13 cellular contexts compared by ENCODE assay signal in genomic region chr1:158101944-158102343, GRCh38.
A peak's percentile ranks its signal among the peaks of the same experiment; 100 is the strongest.
DNase-seq lines count a peak whose midpoint lies in the region; ATAC-seq and TF ChIP-seq lines count a peak whose summit lies in the region.
"Had no signal": no experiment of that assay in that cellular context is flagged by ENCODE, and none has a peak within 500 bp of the region (broad histone marks: within the 10 kb centered on the region; RNA-seq: fewer than 3 reads in every experiment).

No MANE protein-coding gene starts in this region.

- no peak for ATAC-seq in natural killer cell

- TF ChIP-seq CTCF in natural killer cell (IDR thresholded peaks at IDR 0.05): no peak

- H3K36me3 ChIP-seq in adipocyte (ENCODE audit: control insufficient read depth, insufficient read depth, low read length, severe bottlenecking): peaks cover 1% of the 10 kb centered on the region
- H3K36me3 ChIP-seq: colonic mucosa, Peyer's patch, WERI-Rb-1 had no signal

- no peak overlapping the region for H3K4me3 ChIP-seq in adipocyte (ENCODE audit: low read length)
- H3K4me3 ChIP-seq: colonic mucosa, Peyer's patch had no signal

- H3K27me3 ChIP-seq in adipocyte (replicated peaks; ENCODE audit: control insufficient read depth, insufficient read depth, low read length): peaks cover 3% of the 10 kb centered on the region
- H3K27me3 ChIP-seq: colonic mucosa, Peyer's patch had no signal

- DNase-seq in AG08396 (ENCODE audit: low spot score) (peak; percentile 45), HT-29 (ENCODE audit: low spot score) (peak; percentile 42), adipocyte (ENCODE audit: low read depth) (no peak), kidney glomerular epithelial cell (lab: John Stamatoyannopoulos, UW) (peak; percentile 85), natural killer cell (no peak), SHP77 (lab: John Stamatoyannopoulos, UW) (no peak), NCI-H2081 treated with DMSO at 0.1 percent for 48 hours (lab: John Stamatoyannopoulos, UW) (no peak)
- DNase-seq in stimulated activated naive CD4-positive, alpha-beta T cell (lab: John Stamatoyannopoulos, UW): no peak
- DNase-seq: colonic mucosa, hypothalamus, NCI-H2029 treated with DMSO at 0.1 percent for 48 hours, WERI-Rb-1 had no signal

- H3K27me3 Mint-ChIP-seq in natural killer cell (ENCODE audit: low read depth in 2 of 2): peaks cover 15 to 31% of the 10 kb centered on the region in 2 donors

- no peaks in the 10 kb centered on the region for H3K36me3 Mint-ChIP-seq in natural killer cell

- intact Hi-C loops in natural killer cell (cut with micrococcal nuclease): no loop called here

- H3K27ac Mint-ChIP-seq in natural killer cell: no peak overlapping the region

- H3K9me3 Mint-ChIP-seq in natural killer cell: no peaks in the 10 kb centered on the region

- H3K9me3 ChIP-seq in adipocyte (ENCODE audit: control insufficient read depth, low read length): no peaks in the 10 kb centered on the region
- H3K9me3 ChIP-seq: colonic mucosa, Peyer's patch had no signal

- peak overlapping the region; percentile 10 for H3K9ac ChIP-seq in adipocyte (ENCODE audit: low read length)

- peaks cover 39% of the 10 kb centered on the region for H3K4me1 ChIP-seq in adipocyte (ENCODE audit: control insufficient read depth, insufficient read depth, low read length)

- H3K4me3 Mint-ChIP-seq in natural killer cell: no peak overlapping the region

- no peaks in the 10 kb centered on the region for H3K4me1 Mint-ChIP-seq in natural killer cell

Comparison
In these comparisons a context has a peak if more than half of its experiments do, and no peak if none do; other contexts are left out.
1. DNase-seq: peak in AG08396 (single experiment), HT-29 (single experiment) and kidney glomerular epithelial cell (single experiment); none in adipocyte (single experiment), stimulated activated naive CD4-positive, alpha-beta T cell (0 of 6), natural killer cell (single experiment), SHP77 (0 of 2) and NCI-H2081 treated with DMSO at 0.1 percent for 48 hours (single experiment).